ENCODE assay signal across 14 cellular contexts in genomic region chr3:142958707-142959106, GRCh38. TPM values are rescaled to one million over a fixed set of nuclear protein-coding genes. Genes with fewer than 3 reads are reported as not detected.
DNase-seq lines count a peak whose midpoint lies in the region; ATAC-seq and TF ChIP-seq lines count a peak whose summit lies in the region.
"Had no signal": no experiment of that assay in that cellular context is flagged by ENCODE, and none has a peak within 500 bp of the region (broad histone marks: within the 10 kb centered on the region; RNA-seq: fewer than 3 reads in every experiment).

No MANE protein-coding gene starts in this region.

- ATAC-seq in HG02759 (IDR thresholded peaks at IDR 0.05; ENCODE audit: unreplicated experiment) (no peak), HG03039 (IDR thresholded peaks at IDR 0.05; ENCODE audit: unreplicated experiment) (no peak)
- ATAC-seq: T-helper 17 cell had no signal

- peaks cover 3% of the 10 kb centered on the region for H3K4me1 ChIP-seq in ovary (ENCODE audit: insufficient read depth)

- no peak overlapping the region for H3K4me3 ChIP-seq in ovary

- no peak for TF ChIP-seq EP300 in ovary (IDR thresholded peaks at IDR 0.05)

- H3K36me3 ChIP-seq in ovary, result no peaks in the 10 kb centered on the region

- peaks cover 5% of the 10 kb centered on the region for H3K4me1 Mint-ChIP-seq in activated naive CD4-positive, alpha-beta T cell treated with anti-CD3 and anti-CD28 coated beads for 36 hours (ENCODE audit: low read depth)

- intact Hi-C loops in activated naive CD4-positive, alpha-beta T cell treated with anti-CD3 and anti-CD28 coated beads for 36 hours (cut with micrococcal nuclease), result no loop called here
- intact Hi-C loops in head of caudate nucleus (cut with DNase I) (no loop called here), ovary (cut with DNase I) (no loop called here)

- 71 to 76% (median 73%) methylated on average over 6 of the region's 6 CpGs for WGBS in ovary, 3 donors

- no peak overlapping the region for H3K27ac Mint-ChIP-seq in activated naive CD4-positive, alpha-beta T cell treated with anti-CD3 and anti-CD28 coated beads for 36 hours
- H3K27ac Mint-ChIP-seq: activated T-helper 2 cell treated with anti-CD3 and anti-CD28 coated beads, Interferon-gamma antibody, Interleukin-2, Interleukin-4, amounts not matched to agents 10 μg/mL and 5 μg/mL and 100 μg/mL, durations not matched to agents 14 hours and 24 hours and 36 hours; CD14-positive monocyte; nephron progenitor cell; T-helper 17 cell had no signal

- H3K27me3 Mint-ChIP-seq in activated naive CD4-positive, alpha-beta T cell treated with anti-CD3 and anti-CD28 coated beads for 36 hours (ENCODE audit: low read depth), result peaks cover 48% of the 10 kb centered on the region

- no peak overlapping the region for H3K4me3 Mint-ChIP-seq in activated naive CD4-positive, alpha-beta T cell treated with anti-CD3 and anti-CD28 coated beads for 36 hours
- H3K4me3 Mint-ChIP-seq: nephron progenitor cell, T-helper 17 cell had no signal

- no peak for TF ChIP-seq POLR2A in ovary (IDR thresholded peaks at IDR 0.05)

- H3K27ac ChIP-seq in RWPE1 (no peak overlapping the region), ovary (no peak overlapping the region)

- CTCF ChIA-PET in activated naive CD4-positive, alpha-beta T cell treated with anti-CD3 and anti-CD28 coated beads for 36 hours (lab: Charles Lee), result interaction anchor here (0.5 to 1.3 kb wide), 2 partner anchors 14 to 46 kb away, joined by 3 read pairs; no protein-coding TSS in a partner anchor
- CTCF ChIA-PET in RWPE1 (lab: Yijun Ruan, JAX), result interaction anchor here (0.7 kb wide), 1 partner anchor 216 kb away, joined by 3 read pairs; no protein-coding TSS in a partner anchor

- DNase-seq in activated naive CD4-positive, alpha-beta T cell treated with anti-CD3 and anti-CD28 coated beads for 36 hours, result peak; percentile 42
- DNase-seq in activated naive CD4-positive, alpha-beta T cell (lab: John Stamatoyannopoulos, UW), result no peak
- DNase-seq in RWPE1 (ENCODE audit: low spot score) (peak; percentile 89), head of caudate nucleus (peak; percentile 28 to 92 (median 73)), ovary (no peak)
- peak; percentile 42 for DNase-seq in stimulated activated CD8-positive, alpha-beta memory T cell treated with anti-CD3 and anti-CD28 coated beads, Interleukin-4, amount 100 ng/mL, for 48 hours
- DNase-seq: effector CD4-positive, alpha-beta T cell; NCI-H524 treated with DMSO at 0.1 percent for 48 hours; nephron progenitor cell; T-helper 17 cell had no signal

- H3K9me3 Mint-ChIP-seq in activated naive CD4-positive, alpha-beta T cell treated with anti-CD3 and anti-CD28 coated beads for 36 hours, result no peaks in the 10 kb centered on the region
- H3K9me3 Mint-ChIP-seq: activated T-helper 2 cell treated with anti-CD3 and anti-CD28 coated beads, Interferon-gamma antibody, Interleukin-2, Interleukin-4, amounts not matched to agents 10 μg/mL and 5 μg/mL and 100 μg/mL, durations not matched to agents 14 hours and 24 hours and 36 hours had no signal

- H3K36me3 Mint-ChIP-seq in activated naive CD4-positive, alpha-beta T cell treated with anti-CD3 and anti-CD28 coated beads for 36 hours (ENCODE audit: low read depth), result no peaks in the 10 kb centered on the region

- H3K27me3 ChIP-seq in ovary, result no peaks in the 10 kb centered on the region

- TF ChIP-seq CTCF in RWPE1 (conservative IDR thresholded peaks at IDR 0.05; ENCODE audit: low read depth) (no peak), ovary (IDR thresholded peaks at IDR 0.05) (no peak)

- POLR2A ChIA-PET in RWPE1 (lab: Yijun Ruan, JAX; ENCODE audit: low non-redundant PET), result no interaction called here

- H3K9me3 ChIP-seq in ovary, result no peaks in the 10 kb centered on the region

RNA-seq across cellular contexts. Expression of gene PAQR9, which starts 4.8 kb away (rescaled TPM):
- total RNA-seq in activated naive CD4-positive, alpha-beta T cell treated with anti-CD3 and anti-CD28 coated beads for 36 hours, result not detected
- under 1 TPM in 1 of 7 donors, not detected in 6; 0.08 TPM for total RNA-seq in ovary
- under 1 TPM; 0.04 to 0.07 TPM for polyA plus RNA-seq in ovary
- total RNA-seq: activated T-helper 2 cell treated with anti-CD3 and anti-CD28 coated beads, Interferon-gamma antibody, Interleukin-2, Interleukin-4, amounts not matched to agents 10 μg/mL and 5 μg/mL and 100 μg/mL, durations not matched to agents 14 hours and 24 hours and 36 hours; T-helper 17 cell had no signal
- polyA plus RNA-seq: CD14-positive monocyte had no signal

RNA-seq across cellular contexts. Expression of gene U2SURP, which starts 42.7 kb away (rescaled TPM):
- 100 to 1,000 TPM; 173 to 180 TPM for total RNA-seq in activated naive CD4-positive, alpha-beta T cell treated with anti-CD3 and anti-CD28 coated beads for 36 hours
- total RNA-seq in ovary, result 100 to 1,000 TPM in 1 of 7 donors, 10 to 100 TPM in 6; 82.6 to 117 (median 98.0) TPM
- polyA plus RNA-seq in ovary, result 10 to 100 TPM; 32.3 to 61.3 TPM

Comparison
In these comparisons a context has a peak if more than half of its experiments do, and no peak if none do; other contexts are left out.
1. DNase-seq: peak in activated naive CD4-positive, alpha-beta T cell treated with anti-CD3 and anti-CD28 coated beads for 36 hours (single experiment), RWPE1 (single experiment), head of caudate nucleus (42 of 42) and stimulated activated CD8-positive, alpha-beta memory T cell treated with anti-CD3 and anti-CD28 coated beads, Interleukin-4, amount 100 ng/mL, for 48 hours (single experiment); none in activated naive CD4-positive, alpha-beta T cell (0 of 4) and ovary (0 of 5).